Comparison of ENCODE assay signal across 1 cellular context in genomic region chr7:79312022-79312421, GRCh38.
TF ChIP-seq lines count a peak whose summit lies in the region.

No MANE protein-coding gene starts in this region.

TF ChIP-seq in neural cell, 6 proteins besides CTCF, POLR2A, EP300 and RAD21:
- TF ChIP-seq REST (IDR thresholded peaks at IDR 0.05; ENCODE audit: borderline replicate concordance) (peak; percentile 13), SMC3 (conservative IDR thresholded peaks at IDR 0.05; ENCODE audit: poor library complexity) (no peak), POLR2AphosphoS5 (IDR thresholded peaks at IDR 0.05) (peak; percentile 92)
